In the genomic region with DNA sequence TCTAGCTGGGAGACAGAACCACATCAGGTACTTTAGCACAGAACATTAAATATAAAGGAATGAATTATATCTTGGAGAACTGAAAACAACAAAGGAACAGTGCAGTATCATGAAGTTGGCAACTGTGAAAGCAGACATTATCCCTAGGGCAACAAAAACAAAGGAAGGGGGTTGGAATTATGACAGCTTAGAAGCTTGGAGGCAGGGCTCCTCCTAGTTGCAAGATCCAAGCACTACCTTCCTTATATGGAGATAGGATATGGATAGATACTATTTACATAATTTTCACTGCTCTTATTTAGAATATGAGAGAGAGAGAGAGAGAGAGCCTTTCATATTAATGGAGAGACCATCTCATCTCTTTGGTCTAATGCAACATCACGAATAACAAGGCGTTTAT, we compare ENCODE assay signal across 16 cellular contexts. TPM values are rescaled to one million over a fixed set of nuclear protein-coding genes. Genes with fewer than 3 reads are reported as not detected.
DNase-seq lines count a peak whose midpoint lies in the region; ATAC-seq and TF ChIP-seq lines count a peak whose summit lies in the region.
"Had no signal": no experiment of that assay in that cellular context is flagged by ENCODE, and none has a peak within 500 bp of the region (broad histone marks: within the 10 kb centered on the region; RNA-seq: fewer than 3 reads in every experiment).

No MANE protein-coding gene starts in this region.

- no peak overlapping the region for H3K9ac ChIP-seq in H9 (ENCODE audit: extremely low read depth, insufficient read length, low read length)

- in situ Hi-C loops in SK-MEL-5 (cut with HindIII; ENCODE audit: low pct_unique_long_range_greater_than_20kb, low sequenced_read_pairs): no loop called here

- H3K4me2 ChIP-seq in H9 (ENCODE audit: insufficient read depth, insufficient read length, low read length): no peak overlapping the region

- H3K9me3 ChIP-seq in BE2C: no peaks in the 10 kb centered on the region
- no peaks in the 10 kb centered on the region for H3K9me3 ChIP-seq in H9 (ENCODE audit: control insufficient read depth, low read depth, low read length)
- H3K9me3 ChIP-seq in CD8-positive, alpha-beta memory T cell (ENCODE audit: low read length): no peaks in the 10 kb centered on the region
- H3K9me3 ChIP-seq: stomach had no signal

- H3K4me1 Mint-ChIP-seq in H9: peaks cover 0 to 8% of the 10 kb centered on the region in 2 experiments; a peak in 3 of 4 replicates
- H3K4me1 Mint-ChIP-seq in CD8-positive, alpha-beta memory T cell: no peaks in the 10 kb centered on the region
- H3K4me1 Mint-ChIP-seq: nephron had no signal

- H3K27ac Mint-ChIP-seq in H9: no peak overlapping the region
- no peak overlapping the region for H3K27ac Mint-ChIP-seq in CD8-positive, alpha-beta memory T cell
- H3K27ac Mint-ChIP-seq: activated naive CD4-positive, alpha-beta T cell treated with anti-CD3 and anti-CD28 coated beads, Interleukin-2, amount 50 U/mL, for 72 hours; nephron had no signal

- H3T11ph ChIP-seq in H9 (ENCODE audit: low read length): no peak overlapping the region

- H3K4me3 ChIP-seq in BE2C (ENCODE audit: low read depth, low read length) (no peak overlapping the region), fibroblast of pulmonary artery (replicated peaks; ENCODE audit: low read depth, low read length) (no peak overlapping the region)
- no peak overlapping the region for H3K4me3 ChIP-seq in CD8-positive, alpha-beta memory T cell (ENCODE audit: low read length)
- H3K4me3 ChIP-seq: stomach had no signal

- H2BK12ac ChIP-seq in H9 (ENCODE audit: insufficient read length, low read depth, low read length): no peak overlapping the region

- no peaks in the 10 kb centered on the region for H3K4me1 ChIP-seq in BE2C
- no peaks in the 10 kb centered on the region for H3K4me1 ChIP-seq in H9 (ENCODE audit: insufficient read depth, low read length)
- H3K4me1 ChIP-seq in CD8-positive, alpha-beta memory T cell (ENCODE audit: insufficient read depth, low read length): no peaks in the 10 kb centered on the region
- H3K4me1 ChIP-seq: stomach had no signal

- no peak overlapping the region for H4K5ac ChIP-seq in H9 (ENCODE audit: insufficient read length, low read depth, low read length)

- POLR2A ChIA-PET in CD8-positive, alpha-beta memory T cell (lab: Charles Lee): no interaction called here

- H2AK5ac ChIP-seq in H9 (ENCODE audit: insufficient read length, low read length): no peak overlapping the region

- no peak overlapping the region; a peak in 1 of 5 replicates for H3K4me3 Mint-ChIP-seq in H9
- H3K4me3 Mint-ChIP-seq in CD8-positive, alpha-beta memory T cell: no peak overlapping the region
- H3K4me3 Mint-ChIP-seq: nephron had no signal

- no peak overlapping the region for H4K8ac ChIP-seq in H9 (replicated peaks; ENCODE audit: insufficient read length, low read depth, low read length)

- DNase-seq in BE2C: no peak
- DNase-seq in H9: no peak
- DNase-seq in SK-MEL-5 (ENCODE audit: low read depth, low spot score): peak; percentile 55
- DNase-seq in fibroblast of pulmonary artery (ENCODE audit: low read depth): peak; percentile 38
- no peak for DNase-seq in activated CD4-positive, alpha-beta T cell treated with anti-CD3 and anti-CD28 coated beads, Interleukin-2, amount 50 U/mL, for 1 hour
- no peak for DNase-seq in CD8-positive, alpha-beta memory T cell
- DNase-seq: activated CD8-positive, alpha-beta memory T cell treated with anti-CD3 and anti-CD28 coated beads, Interleukin-2, amount 50 U/mL, for 4 hours; C1 segment of cervical spinal cord; cortex of kidney; kidney; stomach had no signal

- no peak overlapping the region for H2BK20ac ChIP-seq in H9 (ENCODE audit: low read depth, low read length, poor library complexity, severe bottlenecking)

- H3K56ac ChIP-seq in H9 (ENCODE audit: insufficient read length, low read depth, low read length): no peak overlapping the region

- no peak overlapping the region for H3K18ac ChIP-seq in H9 (ENCODE audit: insufficient read length, low read depth, low read length)

- H3K23me2 ChIP-seq in H9 (ENCODE audit: insufficient read length, low read depth, low read length, poor library complexity, severe bottlenecking): no peaks in the 10 kb centered on the region

- H3K27me3 ChIP-seq in BE2C (no peaks in the 10 kb centered on the region), H9 (ENCODE audit: insufficient read depth, low read length) (no peaks in the 10 kb centered on the region)
- H3K27me3 ChIP-seq in CD8-positive, alpha-beta memory T cell (ENCODE audit: insufficient read depth, low read length, poor library complexity, severe bottlenecking): no peaks in the 10 kb centered on the region
- H3K27me3 ChIP-seq: stomach had no signal

- CTCF ChIA-PET in CD8-positive, alpha-beta memory T cell (lab: Charles Lee): no interaction called here

- no peak overlapping the region for H3K23ac ChIP-seq in H9 (ENCODE audit: insufficient read length, low read depth, low read length)

- no peak overlapping the region for H3K27ac ChIP-seq in H9 (ENCODE audit: insufficient read length, low read depth, low read length)
- no peak overlapping the region for H3K27ac ChIP-seq in CD8-positive, alpha-beta memory T cell (ENCODE audit: low read depth, low read length)
- H3K27ac ChIP-seq: stomach had no signal

- no peaks in the 10 kb centered on the region for H4K20me1 ChIP-seq in H9 (ENCODE audit: control insufficient read depth, insufficient read depth, insufficient read length)

- no peaks in the 10 kb centered on the region; a peak in 1 of 5 replicates for H3K9me3 Mint-ChIP-seq in H9
- no peaks in the 10 kb centered on the region for H3K9me3 Mint-ChIP-seq in CD8-positive, alpha-beta memory T cell
- H3K9me3 Mint-ChIP-seq: activated naive CD4-positive, alpha-beta T cell treated with anti-CD3 and anti-CD28 coated beads, Interleukin-2, amount 50 U/mL, for 72 hours; nephron had no signal

- no peak overlapping the region for H3K4ac ChIP-seq in H9 (ENCODE audit: low read depth, low read length)

- no peak overlapping the region for H3K14ac ChIP-seq in H9 (ENCODE audit: insufficient read depth, low read length)

- no peak overlapping the region for H2BK5ac ChIP-seq in H9 (ENCODE audit: insufficient read length, low read length)

- peaks cover 2% of the 10 kb centered on the region; the same call in 1 of the 2 replicates for H3K27me3 Mint-ChIP-seq in H9 (ENCODE audit: low read depth)
- H3K27me3 Mint-ChIP-seq in CD8-positive, alpha-beta memory T cell: peaks cover 7 to 20% of the 10 kb centered on the region in 2 donors

- H2BK15ac ChIP-seq in H9 (ENCODE audit: low read depth, low read length): no peak overlapping the region

- ATAC-seq in GM18520 (IDR thresholded peaks at IDR 0.05; ENCODE audit: unreplicated experiment) (no peak), GM18867 (IDR thresholded peaks at IDR 0.05; ENCODE audit: unreplicated experiment) (no peak)
- ATAC-seq: activated naive CD4-positive, alpha-beta T cell treated with anti-CD3 and anti-CD28 coated beads, Interleukin-2, amount 50 U/mL, for 72 hours; Right ventricle myocardium inferior had no signal

- no peaks in the 10 kb centered on the region for H3K36me3 Mint-ChIP-seq in H9 (ENCODE audit: insufficient read depth in 1 of 3, low read depth in 3 of 3)
- H3K36me3 Mint-ChIP-seq in CD8-positive, alpha-beta memory T cell: no peaks in the 10 kb centered on the region
- H3K36me3 Mint-ChIP-seq: activated naive CD4-positive, alpha-beta T cell treated with anti-CD3 and anti-CD28 coated beads, Interleukin-2, amount 50 U/mL, for 72 hours had no signal

- TF ChIP-seq CTCF in BE2C (IDR thresholded peaks at IDR 0.05; ENCODE audit: low read depth, low read length) (peak; percentile 46), H9 (conservative IDR thresholded peaks at IDR 0.05) (peak; percentile 27; the same call in 2 of the 3 replicates), fibroblast of pulmonary artery (IDR thresholded peaks at IDR 0.05; ENCODE audit: low read length, missing control alignments) (peak; percentile 27)

- peak overlapping the region; percentile 14 for H2BK120ac ChIP-seq in H9 (ENCODE audit: low read depth, low read length, poor library complexity, severe bottlenecking)

- H2AFZ ChIP-seq in H9 (ENCODE audit: low read length): no peak overlapping the region

- H4K91ac ChIP-seq in H9 (ENCODE audit: insufficient read length, low read depth, low read length): no peak overlapping the region

- H3K36me3 ChIP-seq in BE2C: no peaks in the 10 kb centered on the region
- no peaks in the 10 kb centered on the region for H3K36me3 ChIP-seq in CD8-positive, alpha-beta memory T cell (ENCODE audit: insufficient read depth, low read length)
- H3K36me3 ChIP-seq: stomach had no signal

- no peaks in the 10 kb centered on the region for H3K79me1 ChIP-seq in H9 (ENCODE audit: insufficient read depth, low read depth, low read length, poor library complexity, severe bottlenecking)

- no peaks in the 10 kb centered on the region for H3K79me2 ChIP-seq in H9 (ENCODE audit: insufficient read depth, low read length)

- WGBS in H9 (ENCODE audit: extremely low coverage, insufficient read length, low lambda C conversion rate): no CpG with 5 or more reads among the region's 2 CpGs

RNA-seq across cellular contexts. Expression of a gene that starts 27.0 kb away (rescaled TPM):
- polyA plus RNA-seq in BE2C (2012; ENCODE audit: insufficient read depth, insufficient read length, low read depth): 13.5 TPM
- 7.3 and 10.7 TPM in 2 replicates for total RNA-seq in H9 (2021)
- total RNA-seq in SK-MEL-5 (2014; rRNA removed; shearing (Covaris generic)): 58.5 and 61.2 TPM in 2 replicates
- polyA plus RNA-seq in SK-MEL-5 (2015; cell fraction: cytosol; rRNA removed): 38.8 and 44.0 TPM in 2 replicates
- polyA plus RNA-seq in SK-MEL-5 (2015; cell fraction: nucleus; rRNA removed): 23.3 and 28.5 TPM in 2 replicates
- total RNA-seq in CD8-positive, alpha-beta memory T cell: 10 to 100 TPM; 20.1 to 23.7 TPM
- 27.3 TPM for polyA plus RNA-seq in CD8-positive, alpha-beta memory T cell

Comparison
In these comparisons a context has a peak if more than half of its experiments do, and no peak if none do; other contexts are left out.
1. DNase-seq: peak in SK-MEL-5 (single experiment) and fibroblast of pulmonary artery (single experiment); none in BE2C (single experiment), H9 (single experiment), activated CD4-positive, alpha-beta T cell treated with anti-CD3 and anti-CD28 coated beads, Interleukin-2, amount 50 U/mL, for 1 hour (single experiment) and CD8-positive, alpha-beta memory T cell (0 of 5).
2. Peak in every context shown above with its lines, with median percentiles within 50 percentile points of each other: CTCF ChIP-seq.